ENCODE assay signal across 8 cellular contexts in genomic region chr12:64404470-64405446, GRCh38. TPM values are rescaled to one million over a fixed set of nuclear protein-coding genes. Genes with fewer than 3 reads are reported as not detected.
DNase-seq lines count a peak whose midpoint lies in the region; ATAC-seq, FAIRE-seq and TF ChIP-seq lines count a peak whose summit lies in the region.

No MANE protein-coding gene starts in this region.

- peak; percentile 62 for DNase-seq in DMS53 treated with DMSO at 0.1 percent for 48 hours (lab: John Stamatoyannopoulos, UW; ENCODE audit: unreplicated experiment)
- DNase-seq in GM20000 (ENCODE audit: low spot score), result peak; percentile 64
- DNase-seq in HTR-8/SVneo (ENCODE audit: insufficient read length, low spot score), result peak; percentile 51
- DNase-seq in activated naive CD8-positive, alpha-beta T cell treated with anti-CD3 and anti-CD28 coated beads, Interleukin-2, amount 50 U/mL, for 16 hours (ENCODE audit: low read depth, low spot score), result peak; percentile 72
- DNase-seq in cardiac septum (ENCODE audit: low spot score), result peak; percentile 81
- DNase-seq in pons (ENCODE audit: low spot score), result peak; percentile 31
- peak; percentile 67 for DNase-seq in urothelium cell line (ENCODE audit: low spot score)

- FAIRE-seq in HTR-8/SVneo (lab: Jason Lieb, UNC), result no peak
- FAIRE-seq in urothelium cell line (lab: Jason Lieb, UNC), result no peak

- ATAC-seq in SK-N-SH treated with all-trans-retinoic acid at 6 μM for 48 hours, result peak; percentile 71

- no peak for TF ChIP-seq CTCF in GM20000 (IDR thresholded peaks at IDR 0.05; ENCODE audit: extremely low read depth, missing control alignments)

- intact Hi-C loops in cardiac septum (cut with DNase I), result loop anchor here (2.0 to 10.0 kb wide), 2 partner anchors 48 to 760 kb away; partner anchors contain the start of genes LEMD3 and TBK1

TF ChIP-seq in SK-N-SH treated with all-trans-retinoic acid at 6 μM for 48 hours, 23 proteins besides CTCF, POLR2A, EP300 and RAD21:
- TF ChIP-seq ZNF70 (CRISPR knock-in tag; IDR thresholded peaks at IDR 0.05) (no peak), TCF4 (CRISPR knock-in tag; IDR thresholded peaks at IDR 0.05; ENCODE audit: borderline replicate concordance) (0 out of 2 replicates have a peak, but pooled peaks have one; percentile 15)

RNA-seq across cellular contexts. Expression of gene XPOT, which starts 0.6 kb away (rescaled TPM):
- 30.6 TPM for total RNA-seq in cardiac septum

RNA-seq across cellular contexts. Expression of gene C12orf56, which starts 14.2 kb away (rescaled TPM):
- total RNA-seq in cardiac septum, result not detected

RNA-seq across cellular contexts. Expression of gene TBK1, which starts 47.2 kb away (rescaled TPM):
- 13.8 TPM for total RNA-seq in cardiac septum

Comparison
In these comparisons a context has a peak if more than half of its experiments do, and no peak if none do; other contexts are left out.
1. Peak in every context shown above with its lines: DNase-seq and ATAC-seq.
2. DNase-seq: peak in every context shown above with its lines; median percentile 81 in cardiac septum; 72 in activated naive CD8-positive, alpha-beta T cell treated with anti-CD3 and anti-CD28 coated beads, Interleukin-2, amount 50 U/mL, for 16 hours; 67 in urothelium cell line; 64 in GM20000; 62 in DMS53 treated with DMSO at 0.1 percent for 48 hours; 51 in HTR-8/SVneo; 31 in pons.